ENCODE assay signal across 1 cellular context in genomic region chr12:6937481-6938352, GRCh38.
TF ChIP-seq lines count a peak whose summit lies in the region.

No MANE protein-coding gene starts in this region.

TF ChIP-seq in H1, 55 proteins besides CTCF, POLR2A, EP300 and RAD21:
- TF ChIP-seq EGR1 (IDR thresholded peaks at IDR 0.05; ENCODE audit: borderline replicate concordance, low read depth, low read length), result peak; percentile 86; the same call in 1 of the 2 replicates
- no peak for TF ChIP-seq MAFK (IDR thresholded peaks at IDR 0.05; ENCODE audit: low read depth, low read length)
- TF ChIP-seq SUZ12 (IDR thresholded peaks at IDR 0.05; ENCODE audit: low read length), result no peak
- peak; percentile 67 for TF ChIP-seq SRF (IDR thresholded peaks at IDR 0.05; ENCODE audit: low read depth, low read length)
- TF ChIP-seq MAX (IDR thresholded peaks at IDR 0.05), result peak; percentile 95
- no peak for TF ChIP-seq EZH2 (IDR thresholded peaks at IDR 0.05; ENCODE audit: low read depth, low read length, severe bottlenecking)
- TF ChIP-seq ASH2L (IDR thresholded peaks at IDR 0.05; ENCODE audit: low read length), result peak; percentile 68
- TF ChIP-seq ZNF274 (IDR thresholded peaks at IDR 0.05; ENCODE audit: borderline replicate concordance, extremely low read depth, low read length), result no peak
- peak; percentile 90; the same call in 1 of the 2 replicates for TF ChIP-seq SP4 (IDR thresholded peaks at IDR 0.05; ENCODE audit: low read length)
- TF ChIP-seq HDAC6 (IDR thresholded peaks at IDR 0.05; ENCODE audit: low read depth, low read length), result no peak
- peak; percentile 83 for TF ChIP-seq TAF1 (IDR thresholded peaks at IDR 0.05; ENCODE audit: low read depth, low read length)
- no peak; the same call in 1 of the 2 replicates for TF ChIP-seq TBP (IDR thresholded peaks at IDR 0.05; ENCODE audit: low read depth, low read length)
- no peak for TF ChIP-seq RNF2 (IDR thresholded peaks at IDR 0.05; ENCODE audit: borderline replicate concordance, low read depth, low read length, missing control alignments, poor library complexity, severe bottlenecking)
- TF ChIP-seq GABPA (IDR thresholded peaks at IDR 0.05; ENCODE audit: borderline replicate concordance, insufficient read depth, low read length), result peak; percentile 46; the same call in 1 of the 2 replicates
- TF ChIP-seq TCF12 (IDR thresholded peaks at IDR 0.05; ENCODE audit: low read depth, low read length), result 0 out of 2 replicates have a peak, but pooled peaks have one; percentile 68
- TF ChIP-seq JUN (IDR thresholded peaks at IDR 0.05; ENCODE audit: low read depth, low read length), result no peak
- TF ChIP-seq SIX5 (IDR thresholded peaks at IDR 0.05; ENCODE audit: low read depth, low read length), result no peak
- no peak for TF ChIP-seq KDM5A (IDR thresholded peaks at IDR 0.05; ENCODE audit: low read length)
- peak in 1 of 2 experiments; percentile 84; a peak in 2 of 4 replicates for TF ChIP-seq SIN3A (conservative IDR thresholded peaks at IDR 0.05 in 1 of 2, IDR thresholded peaks at IDR 0.05 in 1 of 2; ENCODE audit: low read depth in 1 of 2, low read length in 2 of 2)
- TF ChIP-seq FOSL1 (IDR thresholded peaks at IDR 0.05; ENCODE audit: insufficient read depth, low read depth, low read length), result peak; percentile 32; the same call in 1 of the 2 replicates
- peak; percentile 77 for TF ChIP-seq SP1 (IDR thresholded peaks at IDR 0.05; ENCODE audit: low read depth, low read length)
- peak; percentile 87 for TF ChIP-seq TEAD4 (IDR thresholded peaks at IDR 0.05; ENCODE audit: low read depth, low read length)
- TF ChIP-seq CHD2 (IDR thresholded peaks at IDR 0.05; ENCODE audit: low read length), result peak; percentile 88
- TF ChIP-seq PHF8 (conservative IDR thresholded peaks at IDR 0.05; ENCODE audit: low read depth, low read length), result peak; percentile 76
- TF ChIP-seq YY1 (IDR thresholded peaks at IDR 0.05; ENCODE audit: low read depth, low read length), result peak; percentile 80; the same call in 1 of the 2 replicates
- no peak for TF ChIP-seq BCL11A (IDR thresholded peaks at IDR 0.05; ENCODE audit: low read depth in 2 of 2, low read length in 2 of 2)
- TF ChIP-seq BRCA1 (IDR thresholded peaks at IDR 0.05; ENCODE audit: low read depth, low read length), result peak; percentile 81
- no peak for TF ChIP-seq KDM1A (IDR thresholded peaks at IDR 0.05; ENCODE audit: borderline replicate concordance, low read length)
- no peak; the same call in 1 of the 2 replicates for TF ChIP-seq USF2 (IDR thresholded peaks at IDR 0.05; ENCODE audit: low read length)
- TF ChIP-seq CBX8 (IDR thresholded peaks at IDR 0.05; ENCODE audit: borderline replicate concordance, low read depth, low read length), result no peak
- TF ChIP-seq SAP30 (IDR thresholded peaks at IDR 0.05; ENCODE audit: insufficient read depth, insufficient replicate concordance, low read length), result no peak
- TF ChIP-seq BACH1 (IDR thresholded peaks at IDR 0.05; ENCODE audit: low read length), result peak; percentile 86
- TF ChIP-seq ATF3 (IDR thresholded peaks at IDR 0.05; ENCODE audit: insufficient read depth, low read depth, low read length), result no peak
- no peak for TF ChIP-seq GTF2F1 (IDR thresholded peaks at IDR 0.05; ENCODE audit: borderline replicate concordance, low read depth, low read length)
- TF ChIP-seq HDAC2 (IDR thresholded peaks at IDR 0.05; ENCODE audit: borderline replicate concordance in 1 of 2, low read depth in 2 of 2, low read length in 2 of 2), result peak in 1 of 2 experiments; percentile 27; a peak in 2 of 4 replicates
- peak; percentile 95 for TF ChIP-seq POLR2AphosphoS5 (IDR thresholded peaks at IDR 0.05; ENCODE audit: low read depth, low read length)
- TF ChIP-seq NRF1 (IDR thresholded peaks at IDR 0.05; ENCODE audit: low read depth, low read length), result no peak
- TF ChIP-seq RBBP5 (IDR thresholded peaks at IDR 0.05; ENCODE audit: borderline replicate concordance, low read depth, low read length), result peak; percentile 40; the same call in 1 of the 2 replicates
- TF ChIP-seq RFX5 (IDR thresholded peaks at IDR 0.05; ENCODE audit: borderline replicate concordance, low read depth, low read length), result no peak
- peak; percentile 99 for TF ChIP-seq CREB1 (IDR thresholded peaks at IDR 0.05)
- no peak for TF ChIP-seq SIRT6 (IDR thresholded peaks at IDR 0.05; ENCODE audit: low read length)
- TF ChIP-seq CEBPB (IDR thresholded peaks at IDR 0.05; ENCODE audit: low read depth, low read length), result no peak
- TF ChIP-seq E2F6 (IDR thresholded peaks at IDR 0.05), result peak; percentile 82
- TF ChIP-seq JUND (IDR thresholded peaks at IDR 0.05; ENCODE audit: low read length), result peak; percentile 49; the same call in 1 of the 2 replicates
- peak; percentile 86 for TF ChIP-seq TAF7 (optimal IDR thresholded peaks at IDR 0.05; ENCODE audit: borderline replicate concordance, low read depth, low read length)
- TF ChIP-seq SP2 (IDR thresholded peaks at IDR 0.05; ENCODE audit: low read length), result peak; percentile 19; the same call in 1 of the 2 replicates
- TF ChIP-seq CTBP2 (IDR thresholded peaks at IDR 0.05; ENCODE audit: borderline replicate concordance, insufficient read depth, insufficient read length, low read length), result no peak
- peak; percentile 95 for TF ChIP-seq KDM4A (IDR thresholded peaks at IDR 0.05; ENCODE audit: low read depth, low read length, severe bottlenecking)
- TF ChIP-seq ATF2 (IDR thresholded peaks at IDR 0.05; ENCODE audit: low read length), result peak; percentile 82
- TF ChIP-seq POU5F1 (IDR thresholded peaks at IDR 0.05; ENCODE audit: low read depth, low read length), result no peak
TF ChIP-seq in H1: peak in this region for 27.
